8 cellular contexts compared by ENCODE assay signal in the genomic region with DNA sequence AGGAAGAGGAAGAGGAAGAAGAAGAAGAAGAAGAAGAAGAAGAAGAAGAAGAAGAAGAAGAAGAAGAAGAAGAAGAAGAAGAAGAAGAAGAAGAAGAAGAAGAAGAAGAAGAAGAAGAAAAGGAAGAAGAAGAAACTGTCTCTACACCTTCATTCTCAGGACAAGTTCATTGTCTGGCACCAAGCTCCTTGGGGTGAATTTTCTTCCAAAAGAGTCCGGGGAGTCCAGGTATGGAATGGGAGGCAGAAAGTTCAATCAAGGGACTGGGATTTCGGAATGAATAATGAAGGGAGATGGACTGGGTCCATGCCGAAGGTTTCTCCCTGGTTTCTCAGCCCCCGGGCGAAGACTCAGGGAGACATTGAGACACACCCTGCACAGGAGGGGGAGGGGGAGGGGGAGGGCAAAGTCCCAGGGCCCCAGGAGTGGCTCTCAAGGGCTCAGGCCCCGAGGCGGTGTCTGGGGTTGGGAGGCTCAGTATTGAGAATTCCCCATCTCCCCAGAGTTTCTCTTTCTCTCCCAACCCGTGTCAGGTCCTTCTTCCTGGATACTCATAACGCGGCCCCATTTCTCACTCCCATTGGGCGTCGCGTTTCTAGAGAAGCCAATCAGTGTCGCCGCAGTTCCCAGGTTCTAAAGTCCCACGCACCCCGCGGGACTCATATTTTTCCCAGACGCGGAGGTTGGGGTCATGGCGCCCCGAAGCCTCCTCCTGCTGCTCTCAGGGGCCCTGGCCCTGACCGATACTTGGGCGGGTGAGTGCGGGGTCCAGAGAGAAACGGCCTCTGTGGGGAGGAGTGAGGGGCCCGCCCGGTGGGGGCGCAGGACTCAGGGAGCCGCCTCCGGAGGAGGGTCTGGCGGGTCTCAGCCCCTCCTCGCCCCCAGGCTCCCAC. TPM values are rescaled to one million over a fixed set of nuclear protein-coding genes. Genes with fewer than 3 reads are reported as not detected.
DNase-seq lines count a peak whose midpoint lies in the region; TF ChIP-seq lines count a peak whose summit lies in the region.

TSS of gene HLA-F (plus strand) at position 662 of the 893 bp plus-strand sequence. CDS start at position 692, 30 bp downstream.

- peak within 1 kb of the TSS; percentile 93 for H3K27ac ChIP-seq in left ventricle myocardium inferior (replicated peaks)

- no peaks in the 10 kb centered on the region for H3K27me3 ChIP-seq in left ventricle myocardium inferior (ENCODE audit: low read depth)

- H3K4me3 Mint-ChIP-seq in type B pancreatic cell, result peak within 1 kb of the TSS; percentile 81

- H3K9me3 Mint-ChIP-seq in type B pancreatic cell, result no peaks in the 10 kb centered on the region

- DNase-seq in COR-L47 (lab: John Stamatoyannopoulos, UW) (peak; percentile 41), GM20000 (ENCODE audit: low spot score) (peak; percentile 90), HT-29 (ENCODE audit: low spot score) (peak; percentile 85), SW480 (ENCODE audit: low spot score) (peak; percentile 78), amniotic epithelial cell (ENCODE audit: low read depth) (peak; percentile 86), left ventricle myocardium inferior (peak; percentile 85), posterior vena cava (ENCODE audit: low spot score) (peak; percentile 94), type B pancreatic cell (ENCODE audit: extremely low spot score, unreplicated experiment) (no peak)

- no peaks in the 10 kb centered on the region for H3K9me3 ChIP-seq in left ventricle myocardium inferior (replicated peaks)

- H3K4me1 ChIP-seq in left ventricle myocardium inferior, result peaks cover 35% of the 10 kb centered on the region

- H3K4me3 ChIP-seq in left ventricle myocardium inferior, result peak within 1 kb of the TSS; percentile 96

- intact Hi-C loops in left ventricle myocardium inferior (cut with micrococcal nuclease), result no loop called here
- intact Hi-C loops in posterior vena cava (cut with DNase I), result no loop called here

- no peaks in the 10 kb centered on the region for H3K36me3 Mint-ChIP-seq in type B pancreatic cell

- peaks cover 74% of the 10 kb centered on the region for H3K27me3 Mint-ChIP-seq in type B pancreatic cell

- peaks cover 27% of the 10 kb centered on the region for H3K36me3 ChIP-seq in left ventricle myocardium inferior

- H3K27ac Mint-ChIP-seq in type B pancreatic cell, result no peak within 1 kb of the TSS

- no peaks in the 10 kb centered on the region for H3K4me1 Mint-ChIP-seq in type B pancreatic cell (ENCODE audit: unreplicated experiment)

- TF ChIP-seq CTCF in GM20000 (IDR thresholded peaks at IDR 0.05; ENCODE audit: extremely low read depth, missing control alignments), result no peak
- no peak for TF ChIP-seq CTCF in left ventricle myocardium inferior (IDR thresholded peaks at IDR 0.05; ENCODE audit: borderline replicate concordance)
- no peak for TF ChIP-seq CTCF in type B pancreatic cell (conservative IDR thresholded peaks at IDR 0.05)

RNA-seq across cellular contexts. Expression of gene HLA-F, which starts in this region (rescaled TPM):
- 10.9 and 15.5 TPM in 2 replicates for total RNA-seq in HT-29 (2014; rRNA removed; shearing (Covaris generic))
- total RNA-seq in left ventricle myocardium inferior (29.4 TPM), posterior vena cava (10 to 100 TPM; 31.5 to 61.8 TPM), type B pancreatic cell (ENCODE audit: low replicate concordance) (2.8 and 13.2 TPM in 2 replicates)
